Comparison of ENCODE assay signal across 26 cellular contexts in genomic region chr10:32946108-32946507, GRCh38. TPM values are rescaled to one million over a fixed set of nuclear protein-coding genes. Genes with fewer than 3 reads are reported as not detected.
DNase-seq lines count a peak whose midpoint lies in the region; ATAC-seq and TF ChIP-seq lines count a peak whose summit lies in the region.
"Had no signal": no experiment of that assay in that cellular context is flagged by ENCODE, and none has a peak within 500 bp of the region (broad histone marks: within the 10 kb centered on the region; RNA-seq: fewer than 3 reads in every experiment).

No MANE protein-coding gene starts in this region.

- POLR2A ChIA-PET in WTC11 (lab: Charles Lee): interaction anchor here (0.6 kb wide), 1 partner anchor 585 kb away, joined by 3 read pairs; no protein-coding TSS in a partner anchor

- H3K9me3 Mint-ChIP-seq in CD4-positive, CD25-positive, alpha-beta regulatory T cell: no peaks in the 10 kb centered on the region
- H3K9me3 Mint-ChIP-seq in GM23338 (no peaks in the 10 kb centered on the region), WTC11 (no peaks in the 10 kb centered on the region)
- H3K9me3 Mint-ChIP-seq in natural killer cell treated with Interleukin-12 subunit alpha and Interleukin-12 subunit beta and Interleukin-15 and Interleukin-18, amount 100 ng/mL, for 72 hours: no peaks in the 10 kb centered on the region
- H3K9me3 Mint-ChIP-seq: activated CD4-positive, alpha-beta T cell treated with anti-CD3 and anti-CD28 coated beads, Interleukin-2, amount 10 ng/mL, durations not matched to agents 24 days and 14 days; activated T-cell treated with anti-CD3 and anti-CD28 coated beads, Interleukin-2, amount 50 U/mL, for 24 hours; central memory CD8-positive, alpha-beta T cell; dendritic cell treated with granulocyte-macrophage colony-stimulating factor and Interleukin-4, amounts not matched to agents 40 ng/mL and 50 ng/mL, for 4 days; endodermal cell; neural crest cell had no signal

- peaks cover 10% of the 10 kb centered on the region for H3K36me3 ChIP-seq in CD4-positive, CD25-positive, alpha-beta regulatory T cell (ENCODE audit: control insufficient read depth, insufficient read depth, low read length)
- H3K36me3 ChIP-seq in GM23338 (ENCODE audit: insufficient read depth): no peaks in the 10 kb centered on the region
- H3K36me3 ChIP-seq: BE2C, pancreas, Peyer's patch, stomach, thyroid gland had no signal

- peak overlapping the region; percentile 46 to 70 (median 55) for H3K27ac Mint-ChIP-seq in CD4-positive, CD25-positive, alpha-beta regulatory T cell
- H3K27ac Mint-ChIP-seq in GM23338 (peak overlapping the region; percentile 46; the same call in 1 of the 2 replicates), WTC11 (peak overlapping the region; percentile 10)
- H3K27ac Mint-ChIP-seq in natural killer cell treated with Interleukin-12 subunit alpha and Interleukin-12 subunit beta and Interleukin-15 and Interleukin-18, amount 100 ng/mL, for 72 hours: peak overlapping the region; percentile 17 to 63
- H3K27ac Mint-ChIP-seq: activated CD4-positive, alpha-beta T cell treated with anti-CD3 and anti-CD28 coated beads, Interleukin-2, amount 10 ng/mL, durations not matched to agents 24 days and 14 days; activated T-cell treated with anti-CD3 and anti-CD28 coated beads, Interleukin-2, amount 50 U/mL, for 24 hours; dendritic cell treated with granulocyte-macrophage colony-stimulating factor and Interleukin-4, amounts not matched to agents 40 ng/mL and 50 ng/mL, for 4 days; endodermal cell had no signal

- CTCF ChIA-PET in WTC11 (lab: Charles Lee): no interaction called here

- H3K79me2 ChIP-seq in GM23338 (replicated peaks; ENCODE audit: insufficient read depth): peaks cover 100% of the 10 kb centered on the region

- no peaks in the 10 kb centered on the region for H3K27me3 Mint-ChIP-seq in CD4-positive, CD25-positive, alpha-beta regulatory T cell
- peaks cover 4% of the 10 kb centered on the region for H3K27me3 Mint-ChIP-seq in GM23338 (ENCODE audit: insufficient read depth, low read depth, poor library complexity)
- H3K27me3 Mint-ChIP-seq in WTC11 (ENCODE audit: low read depth): no peaks in the 10 kb centered on the region
- no peaks in the 10 kb centered on the region for H3K27me3 Mint-ChIP-seq in natural killer cell treated with Interleukin-12 subunit alpha and Interleukin-12 subunit beta and Interleukin-15 and Interleukin-18, amount 100 ng/mL, for 72 hours
- H3K27me3 Mint-ChIP-seq: activated CD4-positive, alpha-beta T cell treated with anti-CD3 and anti-CD28 coated beads, Interleukin-2, amount 10 ng/mL, durations not matched to agents 24 days and 14 days; activated T-cell treated with anti-CD3 and anti-CD28 coated beads, Interleukin-2, amount 50 U/mL, for 24 hours; central memory CD8-positive, alpha-beta T cell; dendritic cell treated with granulocyte-macrophage colony-stimulating factor and Interleukin-4, amounts not matched to agents 40 ng/mL and 50 ng/mL, for 4 days had no signal

- intact Hi-C loops in left cardiac atrium (cut with DNase I): loop anchor here in 1 of 2 donors (10.0 kb wide), 1 partner anchor 59 kb away; no protein-coding TSS in a partner anchor

- no peak overlapping the region; the same call in 1 of the 2 replicates for H3K4me2 ChIP-seq in GM23338
- H3K4me2 ChIP-seq: hepatocyte had no signal

- H3F3A ChIP-seq in GM23338 (replicated peaks; ENCODE audit: low read depth): no peaks in the 10 kb centered on the region

- TF ChIP-seq CTCF in GM23338 (conservative IDR thresholded peaks at IDR 0.05; ENCODE audit: low read depth in 2 of 2): no peak
- no peak for TF ChIP-seq CTCF in WTC11 (IDR thresholded peaks at IDR 0.05)

- no peak for DNase-seq in CD4-positive, CD25-positive, alpha-beta regulatory T cell
- DNase-seq in GM23338 (ENCODE audit: low spot score): no peak
- no peak for DNase-seq in WTC11 (ENCODE audit: low spot score)
- no peak for DNase-seq in natural killer cell treated with Interleukin-12 subunit alpha and Interleukin-12 subunit beta and Interleukin-15 and Interleukin-18, amount 100 ng/mL, for 72 hours (ENCODE audit: low spot score)
- no peak for DNase-seq in epidermal melanocyte (ENCODE audit: insufficient read length, low spot score)
- no peak for DNase-seq in left cardiac atrium
- DNase-seq: activated CD4-positive, alpha-beta T cell treated with anti-CD3 and anti-CD28 coated beads, Interleukin-2, amount 10 ng/mL, durations not matched to agents 24 days and 14 days; activated gamma-delta T cell treated with Interleukin-2 at 50 U/mL for 16 hours; activated T-cell treated with anti-CD3 and anti-CD28 coated beads, Interleukin-2, amount 50 U/mL, for 24 hours; BE2C; endodermal cell; left colon; NCI-H1048; NCI-H1694; NCI-H446; NCI-H748 treated with DMSO at 0.1 percent for 48 hours; pancreas; Peyer's patch; stimulated activated CD4-positive, alpha-beta T cell treated with anti-CD3 and anti-CD28 coated beads, Interleukin-1b, Interleukin-23, amount 100 ng/mL, for 48 hours; stomach; thyroid gland had no signal

- peak overlapping the region in 2 of 4 donors; percentile 6 to 76 for H3K4me3 Mint-ChIP-seq in CD4-positive, CD25-positive, alpha-beta regulatory T cell
- H3K4me3 Mint-ChIP-seq in GM23338 (no peak overlapping the region), WTC11 (no peak overlapping the region)
- peak overlapping the region; percentile 47 for H3K4me3 Mint-ChIP-seq in natural killer cell treated with Interleukin-12 subunit alpha and Interleukin-12 subunit beta and Interleukin-15 and Interleukin-18, amount 100 ng/mL, for 72 hours
- H3K4me3 Mint-ChIP-seq: activated CD4-positive, alpha-beta T cell treated with anti-CD3 and anti-CD28 coated beads, Interleukin-2, amount 10 ng/mL, durations not matched to agents 24 days and 14 days; activated T-cell treated with anti-CD3 and anti-CD28 coated beads, Interleukin-2, amount 50 U/mL, for 24 hours; central memory CD8-positive, alpha-beta T cell; dendritic cell treated with granulocyte-macrophage colony-stimulating factor and Interleukin-4, amounts not matched to agents 40 ng/mL and 50 ng/mL, for 4 days; endodermal cell; neural crest cell had no signal

- no peaks in the 10 kb centered on the region for H3K9me3 ChIP-seq in CD4-positive, CD25-positive, alpha-beta regulatory T cell (ENCODE audit: control insufficient read depth in 2 of 2, low read length in 2 of 2)
- H3K9me3 ChIP-seq: BE2C, pancreas, Peyer's patch, stomach, thyroid gland had no signal

- peaks cover 88% of the 10 kb centered on the region for H3K4me1 ChIP-seq in CD4-positive, CD25-positive, alpha-beta regulatory T cell (ENCODE audit: control insufficient read depth, insufficient read depth, low read length, poor library complexity, severe bottlenecking)
- H3K4me1 ChIP-seq in GM23338 (ENCODE audit: insufficient read depth): peaks cover 82% of the 10 kb centered on the region
- H3K4me1 ChIP-seq: BE2C had no signal

- ATAC-seq in CD4-positive, CD25-positive, alpha-beta regulatory T cell (ENCODE audit: low read depth in 2 of 2): no peak
- ATAC-seq in GM23338: no peak
- no peak for ATAC-seq in WTC11
- ATAC-seq in natural killer cell treated with Interleukin-12 subunit alpha and Interleukin-12 subunit beta and Interleukin-15 and Interleukin-18, amount 100 ng/mL, for 72 hours: no peak
- no peak for ATAC-seq in GM21529 (IDR thresholded peaks at IDR 0.05; ENCODE audit: unreplicated experiment)
- ATAC-seq in left cardiac atrium: no peak
- ATAC-seq: left colon, pancreas had no signal

- no peaks in the 10 kb centered on the region for H3K27me3 ChIP-seq in CD4-positive, CD25-positive, alpha-beta regulatory T cell (ENCODE audit: control insufficient read depth, insufficient read depth, low read length)
- no peaks in the 10 kb centered on the region for H3K27me3 ChIP-seq in GM23338 (ENCODE audit: insufficient read depth)
- H3K27me3 ChIP-seq: BE2C, hepatocyte, pancreas, Peyer's patch, stomach, thyroid gland had no signal

- peaks cover 15% of the 10 kb centered on the region for H3K36me3 Mint-ChIP-seq in CD4-positive, CD25-positive, alpha-beta regulatory T cell
- H3K36me3 Mint-ChIP-seq in GM23338 (ENCODE audit: low read depth) (no peaks in the 10 kb centered on the region), WTC11 (no peaks in the 10 kb centered on the region)
- no peaks in the 10 kb centered on the region for H3K36me3 Mint-ChIP-seq in natural killer cell treated with Interleukin-12 subunit alpha and Interleukin-12 subunit beta and Interleukin-15 and Interleukin-18, amount 100 ng/mL, for 72 hours

- H3K9me2 ChIP-seq in GM23338 (ENCODE audit: insufficient read depth): no peaks in the 10 kb centered on the region

- peaks cover 51% of the 10 kb centered on the region for H4K20me1 ChIP-seq in GM23338 (replicated peaks; ENCODE audit: insufficient read depth)

- no peak overlapping the region for H2AFZ ChIP-seq in GM23338
- H2AFZ ChIP-seq: hepatocyte had no signal

- peak overlapping the region; percentile 70 for H3K27ac ChIP-seq in CD4-positive, CD25-positive, alpha-beta regulatory T cell (ENCODE audit: insufficient read depth, low read length, poor library complexity, severe bottlenecking)
- peak overlapping the region; percentile 55; the same call in 1 of the 2 replicates for H3K27ac ChIP-seq in GM23338 (ENCODE audit: low read depth)
- H3K27ac ChIP-seq: hepatocyte, pancreas, Peyer's patch had no signal

- peak overlapping the region; percentile 35 for H3K4me3 ChIP-seq in CD4-positive, CD25-positive, alpha-beta regulatory T cell (ENCODE audit: low read depth, low read length)
- no peak overlapping the region for H3K4me3 ChIP-seq in GM23338
- H3K4me3 ChIP-seq: hepatocyte, pancreas, Peyer's patch, stomach, thyroid gland had no signal

- peaks cover 69 to 88% (median 79%) of the 10 kb centered on the region in 4 donors for H3K4me1 Mint-ChIP-seq in CD4-positive, CD25-positive, alpha-beta regulatory T cell
- peaks cover 70% of the 10 kb centered on the region for H3K4me1 Mint-ChIP-seq in GM23338
- H3K4me1 Mint-ChIP-seq in WTC11: peaks cover 80% of the 10 kb centered on the region
- H3K4me1 Mint-ChIP-seq in natural killer cell treated with Interleukin-12 subunit alpha and Interleukin-12 subunit beta and Interleukin-15 and Interleukin-18, amount 100 ng/mL, for 72 hours (ENCODE audit: low read depth in 2 of 2): peaks cover 52 to 63% of the 10 kb centered on the region in 2 donors

TF ChIP-seq in GM23338, 12 proteins besides CTCF, POLR2A, EP300 and RAD21 (continues in another document):
- TF ChIP-seq ZNF331 (CRISPR knock-in tag; IDR thresholded peaks at IDR 0.05; ENCODE audit: low read depth): no peak

RNA-seq across cellular contexts. Expression of gene ITGB1, which starts 11.9 kb away (rescaled TPM):
- total RNA-seq in CD4-positive, CD25-positive, alpha-beta regulatory T cell: 524 TPM
- 100 to 1,000 TPM; 360 to 577 (median 469) TPM for polyA plus RNA-seq in CD4-positive, CD25-positive, alpha-beta regulatory T cell
- total RNA-seq in GM23338 (2014; rRNA removed; shearing (Covaris generic)): 439 and 441 TPM in 2 replicates
- polyA plus RNA-seq in GM23338 (2016; fragmentation: Nextera tagmentation; extraction: Ambion mirVana): 309 and 317 TPM in 2 replicates
- 317 to 344 TPM (median 321 TPM) in 3 replicates for total RNA-seq in WTC11 (2021)
- total RNA-seq in natural killer cell treated with Interleukin-12 subunit alpha and Interleukin-12 subunit beta and Interleukin-15 and Interleukin-18, amount 100 ng/mL, for 72 hours: 100 to 1,000 TPM; 101 to 119 TPM
- total RNA-seq in left cardiac atrium: 100 to 1,000 TPM; 462 to 660 TPM
